Comparison of ENCODE assay signal across 1 cellular context in the genomic region with DNA sequence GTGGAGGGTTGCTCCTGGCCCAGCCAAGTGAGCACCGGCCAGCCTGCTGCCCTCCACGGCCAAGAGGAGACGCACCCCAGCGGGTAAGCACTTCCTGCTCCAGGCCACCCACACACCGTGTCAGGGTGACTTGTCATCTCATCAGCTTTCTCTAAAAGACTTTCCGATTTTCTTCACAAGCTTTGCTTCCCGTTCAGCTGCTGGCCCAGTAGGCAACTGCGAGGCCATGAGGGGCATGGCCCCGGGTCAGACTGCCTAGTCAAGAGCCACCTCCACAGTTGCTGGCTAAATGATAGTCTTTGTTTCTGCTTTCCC.
TF ChIP-seq lines count a peak whose summit lies in the region.

No MANE protein-coding gene starts in this region.

TF ChIP-seq in GM12878, 131 proteins besides CTCF, POLR2A, EP300 and RAD21:
- TF ChIP-seq, protein P1, sequence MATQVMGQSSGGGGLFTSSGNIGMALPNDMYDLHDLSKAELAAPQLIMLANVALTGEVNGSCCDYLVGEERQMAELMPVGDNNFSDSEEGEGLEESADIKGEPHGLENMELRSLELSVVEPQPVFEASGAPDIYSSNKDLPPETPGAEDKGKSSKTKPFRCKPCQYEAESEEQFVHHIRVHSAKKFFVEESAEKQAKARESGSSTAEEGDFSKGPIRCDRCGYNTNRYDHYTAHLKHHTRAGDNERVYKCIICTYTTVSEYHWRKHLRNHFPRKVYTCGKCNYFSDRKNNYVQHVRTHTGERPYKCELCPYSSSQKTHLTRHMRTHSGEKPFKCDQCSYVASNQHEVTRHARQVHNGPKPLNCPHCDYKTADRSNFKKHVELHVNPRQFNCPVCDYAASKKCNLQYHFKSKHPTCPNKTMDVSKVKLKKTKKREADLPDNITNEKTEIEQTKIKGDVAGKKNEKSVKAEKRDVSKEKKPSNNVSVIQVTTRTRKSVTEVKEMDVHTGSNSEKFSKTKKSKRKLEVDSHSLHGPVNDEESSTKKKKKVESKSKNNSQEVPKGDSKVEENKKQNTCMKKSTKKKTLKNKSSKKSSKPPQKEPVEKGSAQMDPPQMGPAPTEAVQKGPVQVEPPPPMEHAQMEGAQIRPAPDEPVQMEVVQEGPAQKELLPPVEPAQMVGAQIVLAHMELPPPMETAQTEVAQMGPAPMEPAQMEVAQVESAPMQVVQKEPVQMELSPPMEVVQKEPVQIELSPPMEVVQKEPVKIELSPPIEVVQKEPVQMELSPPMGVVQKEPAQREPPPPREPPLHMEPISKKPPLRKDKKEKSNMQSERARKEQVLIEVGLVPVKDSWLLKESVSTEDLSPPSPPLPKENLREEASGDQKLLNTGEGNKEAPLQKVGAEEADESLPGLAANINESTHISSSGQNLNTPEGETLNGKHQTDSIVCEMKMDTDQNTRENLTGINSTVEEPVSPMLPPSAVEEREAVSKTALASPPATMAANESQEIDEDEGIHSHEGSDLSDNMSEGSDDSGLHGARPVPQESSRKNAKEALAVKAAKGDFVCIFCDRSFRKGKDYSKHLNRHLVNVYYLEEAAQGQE (IDR thresholded peaks at IDR 0.05; ENCODE audit: low read depth, low read length): no peak
- TF ChIP-seq ASH2L (IDR thresholded peaks at IDR 0.05; ENCODE audit: borderline replicate concordance, low read depth) (no peak), SIX5 (IDR thresholded peaks at IDR 0.05; ENCODE audit: low read depth, low read length, severe bottlenecking) (no peak), RCOR1 (conservative IDR thresholded peaks at IDR 0.05; ENCODE audit: low read depth, low read length) (no peak), TCF3 (IDR thresholded peaks at IDR 0.05; ENCODE audit: borderline replicate concordance, insufficient read depth, low read depth, low read length) (no peak), POLR2AphosphoS2 (IDR thresholded peaks at IDR 0.05; ENCODE audit: low read depth, low read length) (no peak), HDGF (IDR thresholded peaks at IDR 0.05) (0 out of 2 replicates have a peak, but pooled peaks have one; percentile 4), CBFB (IDR thresholded peaks at IDR 0.05; ENCODE audit: low read depth) (no peak), MYC (IDR thresholded peaks at IDR 0.05; ENCODE audit: insufficient read depth, insufficient read length, insufficient replicate concordance, low read length, severe bottlenecking) (no peak), HDAC2 (IDR thresholded peaks at IDR 0.05) (no peak), KLF5 (IDR thresholded peaks at IDR 0.05; ENCODE audit: partially characterized antibody) (no peak), YY1 (IDR thresholded peaks at IDR 0.05; ENCODE audit: low read depth, low read length) (no peak), BMI1 (IDR thresholded peaks at IDR 0.05; ENCODE audit: borderline replicate concordance) (no peak), RB1 (IDR thresholded peaks at IDR 0.05; ENCODE audit: borderline replicate concordance) (no peak), NRF1 (conservative IDR thresholded peaks at IDR 0.05; ENCODE audit: low read depth, low read length) (no peak), EGR1 (IDR thresholded peaks at IDR 0.05; ENCODE audit: borderline replicate concordance in 1 of 2, low read depth in 2 of 2, low read length in 2 of 2) (peak in 1 of 2 experiments; percentile 52; a peak in 1 of 3 replicates), CREB1 (IDR thresholded peaks at IDR 0.05; ENCODE audit: low read depth) (no peak), NFIC (IDR thresholded peaks at IDR 0.05; ENCODE audit: low read depth, low read length) (no peak), RFX5 (IDR thresholded peaks at IDR 0.05; ENCODE audit: low read depth, low read length) (no peak), RELA (IDR thresholded peaks at IDR 0.05; ENCODE audit: borderline replicate concordance, partially characterized antibody) (no peak)
- TF ChIP-seq, protein P2, sequence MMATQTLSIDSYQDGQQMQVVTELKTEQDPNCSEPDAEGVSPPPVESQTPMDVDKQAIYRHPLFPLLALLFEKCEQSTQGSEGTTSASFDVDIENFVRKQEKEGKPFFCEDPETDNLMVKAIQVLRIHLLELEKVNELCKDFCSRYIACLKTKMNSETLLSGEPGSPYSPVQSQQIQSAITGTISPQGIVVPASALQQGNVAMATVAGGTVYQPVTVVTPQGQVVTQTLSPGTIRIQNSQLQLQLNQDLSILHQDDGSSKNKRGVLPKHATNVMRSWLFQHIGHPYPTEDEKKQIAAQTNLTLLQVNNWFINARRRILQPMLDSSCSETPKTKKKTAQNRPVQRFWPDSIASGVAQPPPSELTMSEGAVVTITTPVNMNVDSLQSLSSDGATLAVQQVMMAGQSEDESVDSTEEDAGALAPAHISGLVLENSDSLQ (IDR thresholded peaks at IDR 0.05): peak; percentile 18; the same call in 1 of the 2 replicates
- TF ChIP-seq, protein P3, sequence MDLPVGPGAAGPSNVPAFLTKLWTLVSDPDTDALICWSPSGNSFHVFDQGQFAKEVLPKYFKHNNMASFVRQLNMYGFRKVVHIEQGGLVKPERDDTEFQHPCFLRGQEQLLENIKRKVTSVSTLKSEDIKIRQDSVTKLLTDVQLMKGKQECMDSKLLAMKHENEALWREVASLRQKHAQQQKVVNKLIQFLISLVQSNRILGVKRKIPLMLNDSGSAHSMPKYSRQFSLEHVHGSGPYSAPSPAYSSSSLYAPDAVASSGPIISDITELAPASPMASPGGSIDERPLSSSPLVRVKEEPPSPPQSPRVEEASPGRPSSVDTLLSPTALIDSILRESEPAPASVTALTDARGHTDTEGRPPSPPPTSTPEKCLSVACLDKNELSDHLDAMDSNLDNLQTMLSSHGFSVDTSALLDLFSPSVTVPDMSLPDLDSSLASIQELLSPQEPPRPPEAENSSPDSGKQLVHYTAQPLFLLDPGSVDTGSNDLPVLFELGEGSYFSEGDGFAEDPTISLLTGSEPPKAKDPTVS (IDR thresholded peaks at IDR 0.05; ENCODE audit: low read depth, low read length): no peak
- TF ChIP-seq, protein P4, sequence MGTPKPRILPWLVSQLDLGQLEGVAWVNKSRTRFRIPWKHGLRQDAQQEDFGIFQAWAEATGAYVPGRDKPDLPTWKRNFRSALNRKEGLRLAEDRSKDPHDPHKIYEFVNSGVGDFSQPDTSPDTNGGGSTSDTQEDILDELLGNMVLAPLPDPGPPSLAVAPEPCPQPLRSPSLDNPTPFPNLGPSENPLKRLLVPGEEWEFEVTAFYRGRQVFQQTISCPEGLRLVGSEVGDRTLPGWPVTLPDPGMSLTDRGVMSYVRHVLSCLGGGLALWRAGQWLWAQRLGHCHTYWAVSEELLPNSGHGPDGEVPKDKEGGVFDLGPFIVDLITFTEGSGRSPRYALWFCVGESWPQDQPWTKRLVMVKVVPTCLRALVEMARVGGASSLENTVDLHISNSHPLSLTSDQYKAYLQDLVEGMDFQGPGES (IDR thresholded peaks at IDR 0.05): no peak
- TF ChIP-seq, protein P5, sequence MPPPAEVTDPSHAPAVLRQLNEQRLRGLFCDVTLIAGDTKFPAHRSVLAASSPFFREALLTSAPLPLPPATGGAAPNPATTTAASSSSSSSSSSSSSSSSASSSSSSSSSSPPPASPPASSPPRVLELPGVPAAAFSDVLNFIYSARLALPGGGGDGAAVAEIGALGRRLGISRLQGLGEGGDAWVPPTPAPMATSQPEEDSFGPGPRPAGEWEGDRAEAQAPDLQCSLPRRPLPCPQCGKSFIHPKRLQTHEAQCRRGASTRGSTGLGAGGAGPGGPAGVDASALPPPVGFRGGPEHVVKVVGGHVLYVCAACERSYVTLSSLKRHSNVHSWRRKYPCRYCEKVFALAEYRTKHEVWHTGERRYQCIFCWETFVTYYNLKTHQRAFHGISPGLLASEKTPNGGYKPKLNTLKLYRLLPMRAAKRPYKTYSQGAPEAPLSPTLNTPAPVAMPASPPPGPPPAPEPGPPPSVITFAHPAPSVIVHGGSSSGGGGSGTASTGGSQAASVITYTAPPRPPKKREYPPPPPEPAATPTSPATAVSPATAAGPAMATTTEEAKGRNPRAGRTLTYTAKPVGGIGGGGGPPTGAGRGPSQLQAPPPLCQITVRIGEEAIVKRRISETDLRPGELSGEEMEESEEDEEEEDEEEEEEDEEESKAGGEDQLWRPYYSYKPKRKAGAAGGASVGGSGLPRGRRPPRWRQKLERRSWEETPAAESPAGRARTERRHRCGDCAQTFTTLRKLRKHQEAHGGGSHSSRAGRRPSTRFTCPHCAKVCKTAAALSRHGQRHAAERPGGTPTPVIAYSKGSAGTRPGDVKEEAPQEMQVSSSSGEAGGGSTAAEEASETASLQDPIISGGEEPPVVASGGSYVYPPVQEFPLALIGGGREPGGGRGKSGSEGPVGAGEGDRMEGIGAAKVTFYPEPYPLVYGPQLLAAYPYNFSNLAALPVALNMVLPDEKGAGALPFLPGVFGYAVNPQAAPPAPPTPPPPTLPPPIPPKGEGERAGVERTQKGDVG (CRISPR knock-in tag; IDR thresholded peaks at IDR 0.05): no peak
- TF ChIP-seq, protein P6, sequence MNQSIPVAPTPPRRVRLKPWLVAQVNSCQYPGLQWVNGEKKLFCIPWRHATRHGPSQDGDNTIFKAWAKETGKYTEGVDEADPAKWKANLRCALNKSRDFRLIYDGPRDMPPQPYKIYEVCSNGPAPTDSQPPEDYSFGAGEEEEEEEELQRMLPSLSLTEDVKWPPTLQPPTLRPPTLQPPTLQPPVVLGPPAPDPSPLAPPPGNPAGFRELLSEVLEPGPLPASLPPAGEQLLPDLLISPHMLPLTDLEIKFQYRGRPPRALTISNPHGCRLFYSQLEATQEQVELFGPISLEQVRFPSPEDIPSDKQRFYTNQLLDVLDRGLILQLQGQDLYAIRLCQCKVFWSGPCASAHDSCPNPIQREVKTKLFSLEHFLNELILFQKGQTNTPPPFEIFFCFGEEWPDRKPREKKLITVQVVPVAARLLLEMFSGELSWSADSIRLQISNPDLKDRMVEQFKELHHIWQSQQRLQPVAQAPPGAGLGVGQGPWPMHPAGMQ (IDR thresholded peaks at IDR 0.05; ENCODE audit: borderline replicate concordance): no peak
